ENCODE assay signal across 8 cellular contexts in the genomic region with DNA sequence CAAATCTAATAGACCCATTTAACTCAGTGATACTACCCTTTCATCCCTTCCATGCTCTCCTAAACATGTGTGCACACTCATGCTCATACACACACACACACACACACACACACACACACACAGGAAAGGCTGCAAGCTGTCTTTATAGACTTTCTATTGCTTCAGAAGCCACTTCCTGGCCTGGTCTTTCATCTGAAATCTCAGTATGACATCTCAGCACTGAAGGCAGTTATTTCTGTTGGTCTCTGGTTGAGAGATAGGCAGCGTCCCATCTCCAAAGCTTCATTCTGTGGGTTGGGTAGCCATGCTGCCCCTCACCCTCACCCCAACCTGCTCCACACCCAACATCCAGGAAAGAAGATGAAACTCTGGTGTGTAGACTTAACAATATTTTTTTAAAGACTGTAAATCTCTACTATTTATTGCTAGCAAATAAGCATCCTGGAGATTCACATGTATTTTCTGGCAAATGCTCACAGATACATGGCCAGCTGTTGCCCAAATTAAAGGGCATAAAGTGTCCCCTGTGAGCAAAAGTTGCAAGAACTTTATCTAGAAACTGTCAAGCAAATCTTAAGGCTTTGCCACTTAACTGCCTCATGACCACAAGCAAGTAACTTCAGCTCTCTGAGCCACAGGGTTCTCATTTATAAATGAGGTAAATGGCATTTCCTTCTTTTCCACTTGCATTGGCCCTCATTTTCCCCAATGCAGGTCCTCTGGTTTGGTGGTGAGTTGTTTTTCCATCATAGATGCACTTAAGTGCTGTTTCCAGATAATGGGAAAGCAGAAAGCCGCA.
DNase-seq lines count a peak whose midpoint lies in the region; ATAC-seq, FAIRE-seq and TF ChIP-seq lines count a peak whose summit lies in the region.

No MANE protein-coding gene starts in this region.

- peak overlapping the region; percentile 60 to 87 for H3K27ac Mint-ChIP-seq in natural killer cell treated with Interleukin-12 subunit alpha and Interleukin-12 subunit beta and Interleukin-15 and Interleukin-18, amount 100 ng/mL, for 72 hours

- H3K9me3 Mint-ChIP-seq in natural killer cell treated with Interleukin-12 subunit alpha and Interleukin-12 subunit beta and Interleukin-15 and Interleukin-18, amount 100 ng/mL, for 72 hours = no peaks in the 10 kb centered on the region

- FAIRE-seq in kidney (lab: Jason Lieb, UNC) = no peak
- FAIRE-seq in frontal cortex (lab: Jason Lieb, UNC) = no peak
- no peak for FAIRE-seq in RCC 7860 (lab: Jason Lieb, UNC)

- no peak overlapping the region for H3K9ac ChIP-seq in kidney (ENCODE audit: low read length in 2 of 2)

- peak; percentile 68 for ATAC-seq in GM18502 (IDR thresholded peaks at IDR 0.05; ENCODE audit: poor library complexity, unreplicated experiment)
- ATAC-seq in HG03064 (IDR thresholded peaks at IDR 0.05; ENCODE audit: low read depth, unreplicated experiment) = peak; percentile 83
- peak; percentile 78 to 86 for ATAC-seq in natural killer cell treated with Interleukin-12 subunit alpha and Interleukin-12 subunit beta and Interleukin-15 and Interleukin-18, amount 100 ng/mL, for 72 hours

- peak overlapping the region; percentile 15 for H3K4me3 Mint-ChIP-seq in natural killer cell treated with Interleukin-12 subunit alpha and Interleukin-12 subunit beta and Interleukin-15 and Interleukin-18, amount 100 ng/mL, for 72 hours

- no peak overlapping the region for H3K27ac ChIP-seq in kidney (ENCODE audit: low read depth in 2 of 2, low read length in 2 of 2)

- H3K36me3 ChIP-seq in kidney (ENCODE audit: control insufficient read depth in 1 of 2, insufficient read depth in 2 of 2, low read length in 2 of 2) = no peaks in the 10 kb centered on the region

- intact Hi-C loops in kidney (cut with DNase I) = no loop called here

- peaks cover 16 to 31% of the 10 kb centered on the region in 2 donors for H3K4me1 Mint-ChIP-seq in natural killer cell treated with Interleukin-12 subunit alpha and Interleukin-12 subunit beta and Interleukin-15 and Interleukin-18, amount 100 ng/mL, for 72 hours (ENCODE audit: low read depth in 2 of 2)

- H3K4me3 ChIP-seq in kidney (ENCODE audit: low read length in 2 of 2) = no peak overlapping the region

- DNase-seq in activated CD4-positive, CD25-positive, alpha-beta regulatory T cell treated with anti-CD3 and anti-CD28 coated beads, Interleukin-2, amount 50 U/mL, for 16 hours (ENCODE audit: low read depth, low spot score) = peak; percentile 10
- DNase-seq in natural killer cell treated with Interleukin-12 subunit alpha and Interleukin-12 subunit beta and Interleukin-15 and Interleukin-18, amount 100 ng/mL, for 72 hours (ENCODE audit: low spot score) = peak; percentile 65
- no peak for DNase-seq in NCI-H510A (lab: John Stamatoyannopoulos, UW)
- DNase-seq in kidney = no peak
- DNase-seq in frontal cortex (ENCODE audit: low spot score in 2 of 2) = no peak
- no peak for DNase-seq in RCC 7860 (ENCODE audit: low spot score)

- H3K36me3 Mint-ChIP-seq in natural killer cell treated with Interleukin-12 subunit alpha and Interleukin-12 subunit beta and Interleukin-15 and Interleukin-18, amount 100 ng/mL, for 72 hours = no peaks in the 10 kb centered on the region

- no peak for TF ChIP-seq CTCF in kidney (IDR thresholded peaks at IDR 0.05; ENCODE audit: borderline replicate concordance, extremely low read depth, insufficient read depth)

- H3K4me1 ChIP-seq in kidney (ENCODE audit: control insufficient read depth in 1 of 2, insufficient read depth in 1 of 2, low read depth in 1 of 2, low read length in 2 of 2) = no peaks in the 10 kb centered on the region

- H3K27me3 Mint-ChIP-seq in natural killer cell treated with Interleukin-12 subunit alpha and Interleukin-12 subunit beta and Interleukin-15 and Interleukin-18, amount 100 ng/mL, for 72 hours = peaks cover 0 to 8% of the 10 kb centered on the region in 2 donors

- H3K9me3 ChIP-seq in kidney (ENCODE audit: control insufficient read depth in 1 of 2, low read length in 2 of 2) = no peaks in the 10 kb centered on the region

Comparison
In these comparisons a context has a peak if more than half of its experiments do, and no peak if none do; other contexts are left out.
1. DNase-seq: peak in activated CD4-positive, CD25-positive, alpha-beta regulatory T cell treated with anti-CD3 and anti-CD28 coated beads, Interleukin-2, amount 50 U/mL, for 16 hours (single experiment) and natural killer cell treated with Interleukin-12 subunit alpha and Interleukin-12 subunit beta and Interleukin-15 and Interleukin-18, amount 100 ng/mL, for 72 hours (single experiment); none in NCI-H510A (single experiment), kidney (single experiment), frontal cortex (0 of 2) and RCC 7860 (single experiment).
2. Peak in every context shown above with its lines, with median percentiles within 50 percentile points of each other: ATAC-seq.